ENCODE assay signal across 6 cellular contexts in genomic region chr2:74420443-74421103, GRCh38. TPM values are rescaled to one million over a fixed set of nuclear protein-coding genes. Genes with fewer than 3 reads are reported as not detected.
DNase-seq lines count a peak whose midpoint lies in the region; ATAC-seq and TF ChIP-seq lines count a peak whose summit lies in the region.
"Not testable (repeated sequence)": the region's sequence is repeated elsewhere in the genome, so short reads cannot be mapped to it uniquely, and the experiment has no call there.

No MANE protein-coding gene starts in this region.

- not testable (repeated sequence) for H3K9me3 ChIP-seq in Caco-2; muscle layer of colon (ENCODE audit: low read length)

- not testable (repeated sequence) for H3K9ac ChIP-seq in muscle layer of colon (ENCODE audit: low read length)

- H3K27ac ChIP-seq in muscle layer of colon (ENCODE audit: low read depth, low read length), result peak overlapping the region; percentile 63

- not testable (repeated sequence) for BruUV-seq in Caco-2 (replicated peaks; lab: Mats Ljungman, UMichigan)

- POLR2A ChIA-PET in Caco-2 (lab: Charles Lee), result not testable (repeated sequence)

- peaks cover 41% of the 10 kb centered on the region for H3K36me3 Mint-ChIP-seq in Caco-2 (ENCODE audit: insufficient read depth, unreplicated experiment)
- not testable (repeated sequence) for H3K36me3 Mint-ChIP-seq in activated T-cell treated with anti-CD3 and anti-CD28 coated beads, Interleukin-2, amount 50 U/mL, for 72 hours (ENCODE audit: insufficient read depth in 2 of 2)
- H3K36me3 Mint-ChIP-seq in endothelial cell (ENCODE audit: low read depth, unreplicated experiment), result peaks cover 17% of the 10 kb centered on the region

- TF ChIP-seq CTCF in Caco-2 (IDR thresholded peaks at IDR 0.05; ENCODE audit: insufficient read depth in 1 of 2, low read depth in 1 of 2, low read length in 1 of 2, severe bottlenecking in 1 of 2, unreplicated experiment in 1 of 2); endothelial cell (IDR thresholded peaks at IDR 0.05; ENCODE audit: unreplicated experiment): not testable (repeated sequence)

- not testable (repeated sequence) for H3K36me3 ChIP-seq in Caco-2 (ENCODE audit: control insufficient read depth, insufficient read depth, low read length); muscle layer of colon (ENCODE audit: insufficient read depth, low read length)

- not testable (repeated sequence) for H3K9me3 Mint-ChIP-seq in Caco-2 (ENCODE audit: unreplicated experiment); activated T-cell treated with anti-CD3 and anti-CD28 coated beads, Interleukin-2, amount 50 U/mL, for 72 hours; endothelial cell (ENCODE audit: unreplicated experiment)

- not testable (repeated sequence) for H3K27me3 ChIP-seq in Caco-2 (replicated peaks; ENCODE audit: control insufficient read depth, insufficient read depth, low read length); muscle layer of colon (ENCODE audit: control insufficient read depth in 1 of 2, insufficient read depth in 2 of 2, low read length in 2 of 2)

- H3K4me1 ChIP-seq in Caco-2; muscle layer of colon (ENCODE audit: insufficient read depth, low read length): not testable (repeated sequence)

- peaks cover 12% of the 10 kb centered on the region for H3K27me3 Mint-ChIP-seq in Caco-2 (ENCODE audit: insufficient read depth, unreplicated experiment)
- not testable (repeated sequence) for H3K27me3 Mint-ChIP-seq in activated T-cell treated with anti-CD3 and anti-CD28 coated beads, Interleukin-2, amount 50 U/mL, for 72 hours (ENCODE audit: low read depth); endothelial cell (ENCODE audit: unreplicated experiment)

- CTCF ChIA-PET in Caco-2 (lab: Charles Lee), result interaction anchor here (0.7 to 1.2 kb wide), 3 partner anchors 29 to 538 kb away, joined by 3 to 4 read pairs (median 3); partner anchors contain the start of gene WBP1

- peak overlapping the region; percentile 77 for H3K4me3 ChIP-seq in Caco-2 (ENCODE audit: low read depth, low read length)
- H3K4me3 ChIP-seq in muscle layer of colon (ENCODE audit: low read depth in 1 of 2, low read length in 2 of 2), result peak overlapping the region in 1 of 2 donors; percentile 90

- peaks cover 14% of the 10 kb centered on the region for H3K4me1 Mint-ChIP-seq in Caco-2 (ENCODE audit: low read depth, unreplicated experiment)
- peaks cover 49% of the 10 kb centered on the region for H3K4me1 Mint-ChIP-seq in activated T-cell treated with anti-CD3 and anti-CD28 coated beads, Interleukin-2, amount 50 U/mL, for 72 hours (ENCODE audit: low read depth)
- peaks cover 18% of the 10 kb centered on the region for H3K4me1 Mint-ChIP-seq in endothelial cell (ENCODE audit: unreplicated experiment)

- not testable (repeated sequence) for DNase-seq in Caco-2; activated T-cell treated with anti-CD3 and anti-CD28 coated beads, Interleukin-2, amount 50 U/mL, for 72 hours; endothelial cell (ENCODE audit: low spot score)
- DNase-seq in NCI-H1417 (lab: John Stamatoyannopoulos, UW), result peak in 2 of 3 experiments; percentile 68
- DNase-seq in stimulated activated naive CD4-positive, alpha-beta T cell (lab: John Stamatoyannopoulos, UW), result peak in 4 of 6 experiments; percentile 7 to 58 (median 22)

- H3K4me3 Mint-ChIP-seq in Caco-2 (ENCODE audit: unreplicated experiment), result peak overlapping the region; percentile 96
- H3K4me3 Mint-ChIP-seq in activated T-cell treated with anti-CD3 and anti-CD28 coated beads, Interleukin-2, amount 50 U/mL, for 72 hours, result peak overlapping the region; percentile 96 to 97
- peak overlapping the region; percentile 76 for H3K4me3 Mint-ChIP-seq in endothelial cell (ENCODE audit: unreplicated experiment)

- H3K27ac Mint-ChIP-seq in Caco-2 (ENCODE audit: unreplicated experiment) (peak overlapping the region; percentile 98), endothelial cell (ENCODE audit: unreplicated experiment) (peak overlapping the region; percentile 97)
- not testable (repeated sequence) for H3K27ac Mint-ChIP-seq in activated T-cell treated with anti-CD3 and anti-CD28 coated beads, Interleukin-2, amount 50 U/mL, for 72 hours

- not testable (repeated sequence) for ATAC-seq in activated T-cell treated with anti-CD3 and anti-CD28 coated beads, Interleukin-2, amount 50 U/mL, for 72 hours (replicated peaks in 1 of 2)

- intact Hi-C loops in Caco-2 (cut with micrococcal nuclease; ENCODE audit: unreplicated experiment), result not testable (repeated sequence)

RNA-seq across cellular contexts. Expression of gene C2orf81, which starts 0.8 kb away (rescaled TPM):
- total RNA-seq in Caco-2 (2022), result 0.84 and 1.7 TPM in 2 replicates
- 1 to 10 TPM; 3.7 to 4.9 TPM for total RNA-seq in activated T-cell treated with anti-CD3 and anti-CD28 coated beads, Interleukin-2, amount 50 U/mL, for 72 hours
- 5.0 TPM for total RNA-seq in endothelial cell (ENCODE audit: unreplicated experiment)

RNA-seq across cellular contexts. Expression of gene WDR54, which starts 1.0 kb away (rescaled TPM):
- total RNA-seq in Caco-2 (2022) (8.4 and 9.9 TPM in 2 replicates), endothelial cell (ENCODE audit: unreplicated experiment) (34.1 TPM)
- total RNA-seq in activated T-cell treated with anti-CD3 and anti-CD28 coated beads, Interleukin-2, amount 50 U/mL, for 72 hours, result 10 to 100 TPM; 67.6 to 67.9 TPM

RNA-seq across cellular contexts. Expression of gene RTKN, which starts 21.2 kb away (rescaled TPM):
- total RNA-seq in Caco-2 (2022), result 123 and 139 TPM in 2 replicates
- total RNA-seq in activated T-cell treated with anti-CD3 and anti-CD28 coated beads, Interleukin-2, amount 50 U/mL, for 72 hours, result 1 to 10 TPM; 3.1 to 4.8 TPM
- total RNA-seq in endothelial cell (ENCODE audit: unreplicated experiment), result 65.4 TPM

RNA-seq across cellular contexts. Expression of gene INO80B, which starts 34.3 kb away (rescaled TPM):
- total RNA-seq in Caco-2 (2022), result 25.2 and 29.1 TPM in 2 replicates
- total RNA-seq in activated T-cell treated with anti-CD3 and anti-CD28 coated beads, Interleukin-2, amount 50 U/mL, for 72 hours, result 10 to 100 TPM; 39.2 to 44.1 TPM
- 22.1 TPM for total RNA-seq in endothelial cell (ENCODE audit: unreplicated experiment)

RNA-seq across cellular contexts. Expression of gene WBP1, which starts 37.7 kb away (rescaled TPM):
- total RNA-seq in Caco-2 (2022), result 53.4 and 54.8 TPM in 2 replicates
- total RNA-seq in activated T-cell treated with anti-CD3 and anti-CD28 coated beads, Interleukin-2, amount 50 U/mL, for 72 hours, result 10 to 100 TPM; 65.0 to 87.7 TPM
- 76.8 TPM for total RNA-seq in endothelial cell (ENCODE audit: unreplicated experiment)

Comparison
In these comparisons a context has a peak if more than half of its experiments do, and no peak if none do; other contexts are left out.
1. RNA of gene RTKN, which starts 21.2 kb away (total RNA-seq): 123 to 139 TPM in Caco-2 and 65.4 TPM in endothelial cell (single experiment); 3.1 to 4.8 TPM in activated T-cell treated with anti-CD3 and anti-CD28 coated beads, Interleukin-2, amount 50 U/mL, for 72 hours; every median in the first group is over 10 times any median in the second.
2. Peak in every context shown above with its lines, with median percentiles within 50 percentile points of each other: H3K4me3 Mint-ChIP-seq.